10 cellular contexts compared by ENCODE assay signal in genomic region chr3:52606373-52607085, GRCh38.
DNase-seq lines count a peak whose midpoint lies in the region; ATAC-seq, FAIRE-seq and TF ChIP-seq lines count a peak whose summit lies in the region.
"Had no signal": no experiment of that assay in that cellular context is flagged by ENCODE, and none has a peak within 500 bp of the region (broad histone marks: within the 10 kb centered on the region; RNA-seq: fewer than 3 reads in every experiment).

No MANE protein-coding gene starts in this region.

- CTCF ChIA-PET in A549 (lab: Yijun Ruan, JAX) = no interaction called here
- CTCF ChIA-PET in CD4-positive, alpha-beta T cell (lab: Charles Lee) = no interaction called here

- peak overlapping the region; percentile 60 to 65; a peak in 4 of 6 replicates for H3K27ac ChIP-seq in A549
- H3K27ac ChIP-seq in CD4-positive, alpha-beta T cell (ENCODE audit: low read depth, low read length) = no peak overlapping the region

- no peaks in the 10 kb centered on the region for H3K27me3 ChIP-seq in CD4-positive, alpha-beta T cell (ENCODE audit: control insufficient read depth, insufficient read depth, low read length)
- H3K27me3 ChIP-seq: esophagus squamous epithelium had no signal

- DNase-seq in A549 (ENCODE audit: low read depth in 1 of 2, low spot score in 1 of 2) (peak; percentile 26 to 66), astrocyte of the spinal cord (ENCODE audit: low read depth, low spot score) (peak; percentile 25), kidney glomerular epithelial cell (lab: John Stamatoyannopoulos, UW) (peak; percentile 38)
- DNase-seq in CD4-positive, alpha-beta T cell = no peak
- DNase-seq: CD4-positive, alpha-beta memory T cell; esophagus squamous epithelium had no signal

- peak; percentile 72 for FAIRE-seq in A549 (lab: Jason Lieb, UNC)

- peak overlapping the region; percentile 33 for H3K4me2 ChIP-seq in A549

- intact Hi-C loops in CD4-positive, alpha-beta T cell (cut with DNase I, micrococcal nuclease) = no loop called here

- WGBS in A549 (ENCODE audit: missing lambda C conversion rate) = 35% methylated on average over 5 of the region's 5 CpGs

- no peaks in the 10 kb centered on the region for H3K9me3 Mint-ChIP-seq in CD4-positive, alpha-beta T cell

- in situ Hi-C loops in astrocyte of the spinal cord (cut with HindIII; ENCODE audit: low sequenced_read_pairs) = no loop called here

- H3K4me3 ChIP-seq in A549 (no peak overlapping the region), astrocyte of the spinal cord (ENCODE audit: low read depth, low read length) (no peak overlapping the region)
- H3K4me3 ChIP-seq: esophagus squamous epithelium had no signal

- no peak for TF ChIP-seq CTCF in A549 (IDR thresholded peaks at IDR 0.05)
- no peak for TF ChIP-seq CTCF in astrocyte of the spinal cord (IDR thresholded peaks at IDR 0.05; ENCODE audit: low read depth, low read length)
- no peak for TF ChIP-seq CTCF in CD4-positive, alpha-beta T cell (IDR thresholded peaks at IDR 0.05)

- ATAC-seq in A549 = peak; percentile 73 to 81; a peak in 4 of 6 replicates
- no peak for ATAC-seq in HG03196 (IDR thresholded peaks at IDR 0.05; ENCODE audit: unreplicated experiment)
- no peak for ATAC-seq in HG03521 (IDR thresholded peaks at IDR 0.05; ENCODE audit: unreplicated experiment)
- ATAC-seq in GM21423 (IDR thresholded peaks at IDR 0.05; ENCODE audit: unreplicated experiment) = no peak
- no peak for ATAC-seq in CD4-positive, alpha-beta T cell (ENCODE audit: poor library complexity)

- TF ChIP-seq POLR2A in A549 (IDR thresholded peaks at IDR 0.05; ENCODE audit: low read length) = no peak

- peaks cover 93% of the 10 kb centered on the region for H3K36me3 Mint-ChIP-seq in CD4-positive, alpha-beta T cell (ENCODE audit: low read depth)

- no peaks in the 10 kb centered on the region for H3K27me3 Mint-ChIP-seq in CD4-positive, alpha-beta T cell
- H3K27me3 Mint-ChIP-seq: CD4-positive, alpha-beta memory T cell had no signal

- no peak for TF ChIP-seq EP300 in A549 (IDR thresholded peaks at IDR 0.05)
- peak; percentile 67; the same call in 1 of the 2 replicates for TF ChIP-seq EP300 in Ishikawa (IDR thresholded peaks at IDR 0.05; ENCODE audit: borderline replicate concordance)

- no peaks in the 10 kb centered on the region for H3K9me3 ChIP-seq in A549
- H3K9me3 ChIP-seq in CD4-positive, alpha-beta T cell (ENCODE audit: control insufficient read depth, low read length) = peaks cover under 1% of the 10 kb centered on the region
- H3K9me3 ChIP-seq: esophagus squamous epithelium had no signal

- TF ChIP-seq RAD21 in A549 (conservative IDR thresholded peaks at IDR 0.05 in 1 of 2, IDR thresholded peaks at IDR 0.05 in 1 of 2) (no peak), Ishikawa (IDR thresholded peaks at IDR 0.05; ENCODE audit: low read depth) (no peak)

- no peak overlapping the region for H3K27ac Mint-ChIP-seq in CD4-positive, alpha-beta T cell

- POLR2A ChIA-PET in A549 (lab: Yijun Ruan, JAX) = no interaction called here
- POLR2A ChIA-PET in CD4-positive, alpha-beta T cell (lab: Charles Lee) = no interaction called here

- H3K4me1 ChIP-seq in A549 = peaks cover 37% of the 10 kb centered on the region

- no peak overlapping the region for H3K4me3 Mint-ChIP-seq in CD4-positive, alpha-beta T cell
- H3K4me3 Mint-ChIP-seq: CD4-positive, alpha-beta memory T cell had no signal

- H3K4me1 Mint-ChIP-seq in CD4-positive, alpha-beta T cell (ENCODE audit: low read depth) = peaks cover 13% of the 10 kb centered on the region

TF ChIP-seq in A549, 52 proteins besides CTCF, POLR2A, EP300 and RAD21:
- TF ChIP-seq CEBPB (IDR thresholded peaks at IDR 0.05) = peak in 1 of 2 experiments; percentile 51; a peak in 1 of 4 replicates
- 0 out of 2 replicates have a peak, but pooled peaks have one; percentile 19 for TF ChIP-seq JUNB (IDR thresholded peaks at IDR 0.05)
- no peak for TF ChIP-seq GATA3 (IDR thresholded peaks at IDR 0.05; ENCODE audit: borderline replicate concordance)
- peak; percentile 73 for TF ChIP-seq MAFK (IDR thresholded peaks at IDR 0.05; ENCODE audit: partially characterized antibody)
- no peak for TF ChIP-seq FOSL2 (IDR thresholded peaks at IDR 0.05)
- peak; percentile 52; the same call in 1 of the 2 replicates for TF ChIP-seq FOSL2 (CRISPR knock-in tag; IDR thresholded peaks at IDR 0.05)
- no peak for TF ChIP-seq HEYL (CRISPR knock-in tag; IDR thresholded peaks at IDR 0.05)

TF ChIP-seq in Ishikawa, 13 proteins besides CTCF, POLR2A, EP300 and RAD21:
- TF ChIP-seq, protein P1, sequence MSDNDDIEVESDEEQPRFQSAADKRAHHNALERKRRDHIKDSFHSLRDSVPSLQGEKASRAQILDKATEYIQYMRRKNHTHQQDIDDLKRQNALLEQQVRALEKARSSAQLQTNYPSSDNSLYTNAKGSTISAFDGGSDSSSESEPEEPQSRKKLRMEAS (IDR thresholded peaks at IDR 0.05) = 0 out of 2 replicates have a peak, but pooled peaks have one; percentile 5
- TF ChIP-seq ZBTB7A (IDR thresholded peaks at IDR 0.05; ENCODE audit: low read depth) (no peak), NFIC (IDR thresholded peaks at IDR 0.05) (peak; percentile 94), TCF12 (IDR thresholded peaks at IDR 0.05; ENCODE audit: low read depth) (peak; percentile 70; the same call in 1 of the 2 replicates), CEBPB (IDR thresholded peaks at IDR 0.05) (peak; percentile 68), TAF1 (IDR thresholded peaks at IDR 0.05; ENCODE audit: low read depth) (no peak), CREB1 (IDR thresholded peaks at IDR 0.05; ENCODE audit: low read depth) (no peak), TEAD4 (IDR thresholded peaks at IDR 0.05) (peak; percentile 80), EGR1 (IDR thresholded peaks at IDR 0.05) (no peak)
- TF ChIP-seq, protein P2, sequence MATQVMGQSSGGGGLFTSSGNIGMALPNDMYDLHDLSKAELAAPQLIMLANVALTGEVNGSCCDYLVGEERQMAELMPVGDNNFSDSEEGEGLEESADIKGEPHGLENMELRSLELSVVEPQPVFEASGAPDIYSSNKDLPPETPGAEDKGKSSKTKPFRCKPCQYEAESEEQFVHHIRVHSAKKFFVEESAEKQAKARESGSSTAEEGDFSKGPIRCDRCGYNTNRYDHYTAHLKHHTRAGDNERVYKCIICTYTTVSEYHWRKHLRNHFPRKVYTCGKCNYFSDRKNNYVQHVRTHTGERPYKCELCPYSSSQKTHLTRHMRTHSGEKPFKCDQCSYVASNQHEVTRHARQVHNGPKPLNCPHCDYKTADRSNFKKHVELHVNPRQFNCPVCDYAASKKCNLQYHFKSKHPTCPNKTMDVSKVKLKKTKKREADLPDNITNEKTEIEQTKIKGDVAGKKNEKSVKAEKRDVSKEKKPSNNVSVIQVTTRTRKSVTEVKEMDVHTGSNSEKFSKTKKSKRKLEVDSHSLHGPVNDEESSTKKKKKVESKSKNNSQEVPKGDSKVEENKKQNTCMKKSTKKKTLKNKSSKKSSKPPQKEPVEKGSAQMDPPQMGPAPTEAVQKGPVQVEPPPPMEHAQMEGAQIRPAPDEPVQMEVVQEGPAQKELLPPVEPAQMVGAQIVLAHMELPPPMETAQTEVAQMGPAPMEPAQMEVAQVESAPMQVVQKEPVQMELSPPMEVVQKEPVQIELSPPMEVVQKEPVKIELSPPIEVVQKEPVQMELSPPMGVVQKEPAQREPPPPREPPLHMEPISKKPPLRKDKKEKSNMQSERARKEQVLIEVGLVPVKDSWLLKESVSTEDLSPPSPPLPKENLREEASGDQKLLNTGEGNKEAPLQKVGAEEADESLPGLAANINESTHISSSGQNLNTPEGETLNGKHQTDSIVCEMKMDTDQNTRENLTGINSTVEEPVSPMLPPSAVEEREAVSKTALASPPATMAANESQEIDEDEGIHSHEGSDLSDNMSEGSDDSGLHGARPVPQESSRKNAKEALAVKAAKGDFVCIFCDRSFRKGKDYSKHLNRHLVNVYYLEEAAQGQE (IDR thresholded peaks at IDR 0.05; ENCODE audit: low read depth) = no peak
- TF ChIP-seq, protein P3, sequence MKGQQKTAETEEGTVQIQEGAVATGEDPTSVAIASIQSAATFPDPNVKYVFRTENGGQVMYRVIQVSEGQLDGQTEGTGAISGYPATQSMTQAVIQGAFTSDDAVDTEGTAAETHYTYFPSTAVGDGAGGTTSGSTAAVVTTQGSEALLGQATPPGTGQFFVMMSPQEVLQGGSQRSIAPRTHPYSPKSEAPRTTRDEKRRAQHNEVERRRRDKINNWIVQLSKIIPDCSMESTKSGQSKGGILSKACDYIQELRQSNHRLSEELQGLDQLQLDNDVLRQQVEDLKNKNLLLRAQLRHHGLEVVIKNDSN (IDR thresholded peaks at IDR 0.05) = 0 out of 2 replicates have a peak, but pooled peaks have one; percentile 3

Comparison
In these comparisons a context has a peak if more than half of its experiments do, and no peak if none do; other contexts are left out.
1. ATAC-seq: peak in A549 (2 of 2); none in HG03196 (single experiment), HG03521 (single experiment), GM21423 (single experiment) and CD4-positive, alpha-beta T cell (single experiment).
2. DNase-seq: peak in A549 (2 of 2), astrocyte of the spinal cord (single experiment) and kidney glomerular epithelial cell (single experiment); none in CD4-positive, alpha-beta T cell (0 of 10).